In the genomic region with DNA sequence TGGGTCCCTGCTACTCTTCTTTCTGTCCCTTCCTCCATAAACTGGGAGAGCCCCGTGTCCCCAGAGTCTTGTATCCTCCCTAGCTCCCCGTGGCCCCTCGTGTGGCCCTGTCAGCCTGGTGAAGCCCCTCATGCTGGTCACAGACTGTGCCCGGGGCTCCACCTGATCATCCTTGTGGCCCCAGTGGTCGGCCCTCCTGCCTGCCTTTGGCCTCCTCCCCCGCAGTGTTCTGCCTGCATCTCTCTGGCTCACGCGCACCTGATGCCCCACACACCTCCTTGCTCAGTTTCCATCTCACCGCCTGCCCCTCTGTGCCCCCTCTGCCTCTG, we compare ENCODE assay signal across 20 cellular contexts. TPM values are rescaled to one million over a fixed set of nuclear protein-coding genes. Genes with fewer than 3 reads are reported as not detected.
DNase-seq lines count a peak whose midpoint lies in the region; ATAC-seq and TF ChIP-seq lines count a peak whose summit lies in the region.
"Had no signal": no experiment of that assay in that cellular context is flagged by ENCODE, and none has a peak within 500 bp of the region (broad histone marks: within the 10 kb centered on the region; RNA-seq: fewer than 3 reads in every experiment).

No MANE protein-coding gene starts in this region.

- no peaks in the 10 kb centered on the region for H3K9me3 ChIP-seq in spleen

- H3K27ac Mint-ChIP-seq in activated naive CD8-positive, alpha-beta T cell treated with anti-CD3 and anti-CD28 coated beads, Interleukin-2, amount 10 ng/mL, durations not matched to agents 7 days and 5 days = peak overlapping the region; percentile 19
- H3K27ac Mint-ChIP-seq in activated naive CD8-positive, alpha-beta T cell treated with anti-CD3 and anti-CD28 coated beads, Interleukin-2, amount 50 U/mL, for 24 hours = no peak overlapping the region
- H3K27ac Mint-ChIP-seq in nephron progenitor cell = peak overlapping the region; percentile 15
- no peak overlapping the region for H3K27ac Mint-ChIP-seq in activated CD4-positive, alpha-beta memory T cell treated with anti-CD3 and anti-CD28 coated beads, Interleukin-2, amount 10 ng/mL, durations not matched to agents 7 days and 5 days
- H3K27ac Mint-ChIP-seq: HFFc6 had no signal

- no peak for TF ChIP-seq POLR2A in spleen (IDR thresholded peaks at IDR 0.05)

- intact Hi-C loops in spleen (cut with DNase I; ENCODE audit: low total_unique reads) = no loop called here

- 85 to 90% (median 87%) methylated on average over 9 of the region's 9 CpGs for WGBS in spleen, 5 donors

- no peak for TF ChIP-seq CTCF in nephron progenitor cell (IDR thresholded peaks at IDR 0.05)
- TF ChIP-seq CTCF in spleen (IDR thresholded peaks at IDR 0.05 in 8 of 11, conservative IDR thresholded peaks at IDR 0.05 in 3 of 11) = no peak

- H3K27ac ChIP-seq in spleen = no peak overlapping the region
- H3K27ac ChIP-seq: BLaER1 treated with 17β-estradiol and CSF1 and Interleukin-3, amounts not matched to agents 10 nM and 100 nM had no signal

- H3K27me3 ChIP-seq in spleen (replicated peaks in 1 of 7) = peaks cover 0 to 18% (median 0%) of the 10 kb centered on the region in 7 donors
- H3K27me3 ChIP-seq: BLaER1 treated with 17β-estradiol and CSF1 and Interleukin-3, amounts not matched to agents 10 nM and 100 nM had no signal

- H3K36me3 Mint-ChIP-seq in activated naive CD8-positive, alpha-beta T cell treated with anti-CD3 and anti-CD28 coated beads, Interleukin-2, amount 10 ng/mL, durations not matched to agents 7 days and 5 days = no peaks in the 10 kb centered on the region
- H3K36me3 Mint-ChIP-seq in activated naive CD8-positive, alpha-beta T cell treated with anti-CD3 and anti-CD28 coated beads, Interleukin-2, amount 50 U/mL, for 24 hours (ENCODE audit: low read depth) = no peaks in the 10 kb centered on the region
- H3K36me3 Mint-ChIP-seq in nephron progenitor cell (ENCODE audit: low read depth) = no peaks in the 10 kb centered on the region
- no peaks in the 10 kb centered on the region for H3K36me3 Mint-ChIP-seq in activated CD4-positive, alpha-beta memory T cell treated with anti-CD3 and anti-CD28 coated beads, Interleukin-2, amount 10 ng/mL, durations not matched to agents 7 days and 5 days (ENCODE audit: low read depth)
- H3K36me3 Mint-ChIP-seq: CD4-positive, CD25-positive, alpha-beta regulatory T cell had no signal

- no peaks in the 10 kb centered on the region for H3K27me3 Mint-ChIP-seq in activated naive CD8-positive, alpha-beta T cell treated with anti-CD3 and anti-CD28 coated beads, Interleukin-2, amount 10 ng/mL, durations not matched to agents 7 days and 5 days
- peaks cover 5% of the 10 kb centered on the region for H3K27me3 Mint-ChIP-seq in activated naive CD8-positive, alpha-beta T cell treated with anti-CD3 and anti-CD28 coated beads, Interleukin-2, amount 50 U/mL, for 24 hours
- H3K27me3 Mint-ChIP-seq in nephron progenitor cell (ENCODE audit: low read depth, poor library complexity) = peaks cover 7% of the 10 kb centered on the region
- peaks cover 7% of the 10 kb centered on the region for H3K27me3 Mint-ChIP-seq in activated CD4-positive, alpha-beta memory T cell treated with anti-CD3 and anti-CD28 coated beads, Interleukin-2, amount 10 ng/mL, durations not matched to agents 7 days and 5 days

- no peaks in the 10 kb centered on the region for H3K9me3 Mint-ChIP-seq in activated naive CD8-positive, alpha-beta T cell treated with anti-CD3 and anti-CD28 coated beads, Interleukin-2, amount 10 ng/mL, durations not matched to agents 7 days and 5 days
- H3K9me3 Mint-ChIP-seq in activated naive CD8-positive, alpha-beta T cell treated with anti-CD3 and anti-CD28 coated beads, Interleukin-2, amount 50 U/mL, for 24 hours = no peaks in the 10 kb centered on the region
- H3K9me3 Mint-ChIP-seq in nephron progenitor cell = no peaks in the 10 kb centered on the region
- no peaks in the 10 kb centered on the region for H3K9me3 Mint-ChIP-seq in activated CD4-positive, alpha-beta memory T cell treated with anti-CD3 and anti-CD28 coated beads, Interleukin-2, amount 10 ng/mL, durations not matched to agents 7 days and 5 days
- H3K9me3 Mint-ChIP-seq: HFFc6 had no signal

- H3K4me1 Mint-ChIP-seq in activated naive CD8-positive, alpha-beta T cell treated with anti-CD3 and anti-CD28 coated beads, Interleukin-2, amount 10 ng/mL, durations not matched to agents 7 days and 5 days = no peaks in the 10 kb centered on the region
- H3K4me1 Mint-ChIP-seq in activated naive CD8-positive, alpha-beta T cell treated with anti-CD3 and anti-CD28 coated beads, Interleukin-2, amount 50 U/mL, for 24 hours = no peaks in the 10 kb centered on the region
- H3K4me1 Mint-ChIP-seq in nephron progenitor cell = peaks cover 19% of the 10 kb centered on the region
- H3K4me1 Mint-ChIP-seq in activated CD4-positive, alpha-beta memory T cell treated with anti-CD3 and anti-CD28 coated beads, Interleukin-2, amount 10 ng/mL, durations not matched to agents 7 days and 5 days = no peaks in the 10 kb centered on the region
- H3K4me1 Mint-ChIP-seq: CD4-positive, CD25-positive, alpha-beta regulatory T cell had no signal

- ATAC-seq in activated naive CD8-positive, alpha-beta T cell treated with anti-CD3 and anti-CD28 coated beads, Interleukin-2, amount 10 ng/mL, durations not matched to agents 7 days and 5 days (ENCODE audit: low read depth) = no peak
- no peak for ATAC-seq in activated naive CD8-positive, alpha-beta T cell treated with anti-CD3 and anti-CD28 coated beads, Interleukin-2, amount 50 U/mL, for 24 hours
- no peak for ATAC-seq in GM21528 (IDR thresholded peaks at IDR 0.05; ENCODE audit: low FRiP score, unreplicated experiment)

- POLR2A ChIA-PET in activated naive CD8-positive, alpha-beta T cell treated with anti-CD3 and anti-CD28 coated beads, Interleukin-2, amount 10 ng/mL, durations not matched to agents 7 days and 5 days (lab: Charles Lee) = no interaction called here
- POLR2A ChIA-PET in activated CD4-positive, alpha-beta memory T cell treated with anti-CD3 and anti-CD28 coated beads, Interleukin-2, amount 10 ng/mL, durations not matched to agents 7 days and 5 days (lab: Charles Lee) = no interaction called here

- no peak overlapping the region for H3K4me3 Mint-ChIP-seq in activated naive CD8-positive, alpha-beta T cell treated with anti-CD3 and anti-CD28 coated beads, Interleukin-2, amount 10 ng/mL, durations not matched to agents 7 days and 5 days
- no peak overlapping the region for H3K4me3 Mint-ChIP-seq in activated naive CD8-positive, alpha-beta T cell treated with anti-CD3 and anti-CD28 coated beads, Interleukin-2, amount 50 U/mL, for 24 hours
- no peak overlapping the region for H3K4me3 Mint-ChIP-seq in nephron progenitor cell
- no peak overlapping the region for H3K4me3 Mint-ChIP-seq in activated CD4-positive, alpha-beta memory T cell treated with anti-CD3 and anti-CD28 coated beads, Interleukin-2, amount 10 ng/mL, durations not matched to agents 7 days and 5 days
- H3K4me3 Mint-ChIP-seq: HFFc6 had no signal

- H3K4me3 ChIP-seq in spleen = no peak overlapping the region
- H3K4me3 ChIP-seq: BLaER1 treated with 17β-estradiol and CSF1 and Interleukin-3, amounts not matched to agents 10 nM and 100 nM had no signal

- DNase-seq in activated naive CD8-positive, alpha-beta T cell treated with anti-CD3 and anti-CD28 coated beads, Interleukin-2, amount 10 ng/mL, durations not matched to agents 7 days and 5 days = no peak
- no peak for DNase-seq in activated naive CD8-positive, alpha-beta T cell treated with anti-CD3 and anti-CD28 coated beads, Interleukin-2, amount 50 U/mL, for 24 hours
- no peak for DNase-seq in nephron progenitor cell
- peak; percentile 42 for DNase-seq in spleen
- DNase-seq in activated CD4-positive, alpha-beta memory T cell treated with anti-CD3 and anti-CD28 coated beads, Interleukin-2, amount 10 ng/mL, durations not matched to agents 7 days and 5 days = no peak
- no peak for DNase-seq in NCI-H1930 (lab: John Stamatoyannopoulos, UW)
- DNase-seq: ACHN; Calu3; CD4-positive, CD25-positive, alpha-beta regulatory T cell; DMS153; DMS79 treated with DMSO at 0.1 percent for 48 hours; EL; HCEC 1CT; HFFc6 had no signal

- H3K36me3 ChIP-seq in spleen = no peaks in the 10 kb centered on the region
- H3K36me3 ChIP-seq: BLaER1 treated with 17β-estradiol and CSF1 and Interleukin-3, amounts not matched to agents 10 nM and 100 nM had no signal

- CTCF ChIA-PET in activated CD4-positive, alpha-beta memory T cell treated with anti-CD3 and anti-CD28 coated beads, Interleukin-2, amount 10 ng/mL, durations not matched to agents 7 days and 5 days (lab: Charles Lee) = no interaction called here

- H3K4me1 ChIP-seq in spleen = no peaks in the 10 kb centered on the region

RNA-seq across cellular contexts. Expression of a gene that starts 1.2 kb away (rescaled TPM):
- total RNA-seq in activated naive CD8-positive, alpha-beta T cell treated with anti-CD3 and anti-CD28 coated beads, Interleukin-2, amount 10 ng/mL, durations not matched to agents 7 days and 5 days = not detected
- not detected for total RNA-seq in spleen
- polyA plus RNA-seq in spleen = not detected
- not detected for total RNA-seq in activated CD4-positive, alpha-beta memory T cell treated with anti-CD3 and anti-CD28 coated beads, Interleukin-2, amount 10 ng/mL, durations not matched to agents 7 days and 5 days
- total RNA-seq: A172; Calu3; CD4-positive, CD25-positive, alpha-beta regulatory T cell; H4; HepG2; HFFc6; HT1080 had no signal
- polyA plus RNA-seq: CD4-positive, CD25-positive, alpha-beta regulatory T cell; HepG2 had no signal

RNA-seq across cellular contexts. Expression of a gene that starts 16.5 kb away (rescaled TPM):
- total RNA-seq in activated naive CD8-positive, alpha-beta T cell treated with anti-CD3 and anti-CD28 coated beads, Interleukin-2, amount 10 ng/mL, durations not matched to agents 7 days and 5 days = 100 to 1,000 TPM in 1 of 2 experiments, 10 to 100 TPM in 1; 94.6 to 101 TPM
- 10 to 100 TPM; 32.9 to 49.9 (median 40.9) TPM for total RNA-seq in spleen
- polyA plus RNA-seq in spleen = 10 to 100 TPM; 35.6 to 57.1 (median 51.0) TPM
- total RNA-seq in activated CD4-positive, alpha-beta memory T cell treated with anti-CD3 and anti-CD28 coated beads, Interleukin-2, amount 10 ng/mL, durations not matched to agents 7 days and 5 days = 100 to 1,000 TPM; 116 to 119 TPM

RNA-seq across cellular contexts. Expression of a gene that starts 19.3 kb away (rescaled TPM):
- 100 to 1,000 TPM; 125 to 132 TPM for total RNA-seq in activated naive CD8-positive, alpha-beta T cell treated with anti-CD3 and anti-CD28 coated beads, Interleukin-2, amount 10 ng/mL, durations not matched to agents 7 days and 5 days
- total RNA-seq in spleen = 10 to 100 TPM; 42.5 to 86.9 (median 74.9) TPM
- polyA plus RNA-seq in spleen = 10 to 100 TPM; 17.8 to 67.0 (median 29.2) TPM
- 100 to 1,000 TPM; 116 to 120 TPM for total RNA-seq in activated CD4-positive, alpha-beta memory T cell treated with anti-CD3 and anti-CD28 coated beads, Interleukin-2, amount 10 ng/mL, durations not matched to agents 7 days and 5 days

RNA-seq across cellular contexts. Expression of a gene that starts 41.6 kb away (rescaled TPM):
- 100 to 1,000 TPM; 161 to 166 TPM for total RNA-seq in activated naive CD8-positive, alpha-beta T cell treated with anti-CD3 and anti-CD28 coated beads, Interleukin-2, amount 10 ng/mL, durations not matched to agents 7 days and 5 days
- 10 to 100 TPM; 72.2 to 95.8 (median 88.1) TPM for total RNA-seq in spleen
- 100 to 1,000 TPM; 135 to 146 (median 141) TPM for polyA plus RNA-seq in spleen
- 100 to 1,000 TPM; 152 to 159 TPM for total RNA-seq in activated CD4-positive, alpha-beta memory T cell treated with anti-CD3 and anti-CD28 coated beads, Interleukin-2, amount 10 ng/mL, durations not matched to agents 7 days and 5 days

RNA-seq across cellular contexts. Expression of a gene that starts 55.4 kb away (rescaled TPM):
- 10 to 100 TPM; 63.2 to 69.1 TPM for total RNA-seq in activated naive CD8-positive, alpha-beta T cell treated with anti-CD3 and anti-CD28 coated beads, Interleukin-2, amount 10 ng/mL, durations not matched to agents 7 days and 5 days
- 100 to 1,000 TPM in 3 of 7 donors, 10 to 100 TPM in 4; 48.5 to 192 (median 66.6) TPM for total RNA-seq in spleen
- 100 to 1,000 TPM in 1 of 3 donors, 10 to 100 TPM in 2; 94.6 to 123 (median 95.1) TPM for polyA plus RNA-seq in spleen
- total RNA-seq in activated CD4-positive, alpha-beta memory T cell treated with anti-CD3 and anti-CD28 coated beads, Interleukin-2, amount 10 ng/mL, durations not matched to agents 7 days and 5 days = 10 to 100 TPM; 36.3 to 37.6 TPM

Comparison
In these comparisons a context has a peak if more than half of its experiments do, and no peak if none do; other contexts are left out.
1. H3K27ac Mint-ChIP-seq: peak in activated naive CD8-positive, alpha-beta T cell treated with anti-CD3 and anti-CD28 coated beads, Interleukin-2, amount 10 ng/mL, durations not matched to agents 7 days and 5 days (single experiment) and nephron progenitor cell (single experiment); none in activated naive CD8-positive, alpha-beta T cell treated with anti-CD3 and anti-CD28 coated beads, Interleukin-2, amount 50 U/mL, for 24 hours (single experiment) and activated CD4-positive, alpha-beta memory T cell treated with anti-CD3 and anti-CD28 coated beads, Interleukin-2, amount 10 ng/mL, durations not matched to agents 7 days and 5 days (single experiment).